1 cellular context compared by ENCODE assay signal in genomic region chr7:148700693-148701092, GRCh38.
TF ChIP-seq lines count a peak whose summit lies in the region.

No MANE protein-coding gene starts in this region.

TF ChIP-seq in A549, 52 proteins besides CTCF, POLR2A, EP300 and RAD21 (continued from another document):
- TF ChIP-seq KDM5A (IDR thresholded peaks at IDR 0.05) = no peak
- no peak for TF ChIP-seq EHMT2 (IDR thresholded peaks at IDR 0.05; ENCODE audit: low read depth)
- TF ChIP-seq PBX3 (IDR thresholded peaks at IDR 0.05) = no peak
